ENCODE assay signal across 19 cellular contexts in the genomic region with DNA sequence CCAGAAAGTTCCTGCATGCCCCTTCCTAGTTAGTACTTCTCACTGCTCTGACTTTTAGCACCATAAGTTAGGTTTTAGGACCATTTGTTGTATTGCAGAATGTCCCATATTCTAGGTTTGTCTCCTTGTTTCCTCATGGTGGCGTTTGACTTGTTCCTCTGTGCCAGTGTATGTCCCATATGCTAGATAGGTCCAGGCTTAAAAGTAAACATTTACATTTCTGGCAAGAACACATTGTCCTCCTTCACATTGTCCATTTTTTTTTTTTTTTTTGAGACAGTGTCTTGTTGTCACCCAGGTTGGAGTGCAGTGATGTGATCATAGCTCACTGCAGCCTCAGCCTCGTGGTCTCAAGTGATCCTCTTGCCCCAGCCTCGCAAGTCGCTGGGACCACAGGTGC. TPM values are rescaled to one million over a fixed set of nuclear protein-coding genes. Genes with fewer than 3 reads are reported as not detected.
DNase-seq lines count a peak whose midpoint lies in the region; ATAC-seq, FAIRE-seq and TF ChIP-seq lines count a peak whose summit lies in the region.
"Had no signal": no experiment of that assay in that cellular context is flagged by ENCODE, and none has a peak within 500 bp of the region (broad histone marks: within the 10 kb centered on the region; RNA-seq: fewer than 3 reads in every experiment).

No MANE protein-coding gene starts in this region.

- H3K9me3 Mint-ChIP-seq in endodermal cell (no peaks in the 10 kb centered on the region), progenitor cell of endocrine pancreas (ENCODE audit: low read depth) (no peaks in the 10 kb centered on the region)
- no peaks in the 10 kb centered on the region for H3K9me3 Mint-ChIP-seq in stimulated activated effector memory CD8-positive, alpha-beta T cell treated with anti-CD3 and anti-CD28 coated beads, Interleukin-12 subunit alpha, Interleukin-12 subunit beta, amount 100 ng/mL, for 72 hours
- H3K9me3 Mint-ChIP-seq: CD14-positive monocyte; CD4-positive, alpha-beta memory T cell; IgD-negative memory B cell had no signal

- 95% methylated on average over 4 of the region's 4 CpGs for WGBS in endodermal cell (ENCODE audit: insufficient coverage in 1 of 2, insufficient read length in 1 of 2), 2 experiments
- 96 to 99% methylated on average over 4 of the region's 4 CpGs for WGBS in lower leg skin, 2 donors

- peak overlapping the region; percentile 35 for H3K27ac Mint-ChIP-seq in endodermal cell
- peak overlapping the region; percentile 78 for H3K27ac Mint-ChIP-seq in progenitor cell of endocrine pancreas
- no peak overlapping the region for H3K27ac Mint-ChIP-seq in stimulated activated effector memory CD8-positive, alpha-beta T cell treated with anti-CD3 and anti-CD28 coated beads, Interleukin-12 subunit alpha, Interleukin-12 subunit beta, amount 100 ng/mL, for 72 hours

- H3K4me3 Mint-ChIP-seq in endodermal cell, result no peak overlapping the region
- no peak overlapping the region for H3K4me3 Mint-ChIP-seq in progenitor cell of endocrine pancreas (ENCODE audit: low read depth)
- no peak overlapping the region for H3K4me3 Mint-ChIP-seq in stimulated activated effector memory CD8-positive, alpha-beta T cell treated with anti-CD3 and anti-CD28 coated beads, Interleukin-12 subunit alpha, Interleukin-12 subunit beta, amount 100 ng/mL, for 72 hours
- H3K4me3 Mint-ChIP-seq: CD14-positive monocyte; CD4-positive, alpha-beta memory T cell; IgD-negative memory B cell had no signal

- H3K9ac ChIP-seq in endodermal cell (ENCODE audit: extremely low read depth, low read length, poor library complexity, severe bottlenecking), result no peak overlapping the region

- DNase-seq in GM12891 (ENCODE audit: insufficient read length, low spot score), result no peak
- DNase-seq in endodermal cell, result no peak
- no peak for DNase-seq in progenitor cell of endocrine pancreas (ENCODE audit: low spot score, unreplicated experiment)
- no peak for DNase-seq in lower leg skin (ENCODE audit: low spot score in 2 of 2)
- no peak for DNase-seq in stimulated activated effector memory CD8-positive, alpha-beta T cell treated with anti-CD3 and anti-CD28 coated beads, Interleukin-12 subunit alpha, Interleukin-12 subunit beta, amount 100 ng/mL, for 72 hours (ENCODE audit: low spot score in 2 of 2)
- DNase-seq: AML-193; CD4-positive, alpha-beta memory T cell; DMS153; DMS79; GDM1; GOT3; H7 had no signal

- TF ChIP-seq CTCF in 22Rv1 (IDR thresholded peaks at IDR 0.05), result peak; percentile 19; the same call in 1 of the 2 replicates
- TF ChIP-seq CTCF in endodermal cell (conservative IDR thresholded peaks at IDR 0.05), result no peak
- no peak for TF ChIP-seq CTCF in progenitor cell of endocrine pancreas (IDR thresholded peaks at IDR 0.05; ENCODE audit: unreplicated experiment)
- TF ChIP-seq CTCF in lower leg skin (IDR thresholded peaks at IDR 0.05), result no peak

- H3K36me3 Mint-ChIP-seq in endodermal cell (ENCODE audit: low read depth) (peaks cover 54% of the 10 kb centered on the region), progenitor cell of endocrine pancreas (ENCODE audit: insufficient read depth) (peaks cover 20% of the 10 kb centered on the region)
- H3K36me3 Mint-ChIP-seq in stimulated activated effector memory CD8-positive, alpha-beta T cell treated with anti-CD3 and anti-CD28 coated beads, Interleukin-12 subunit alpha, Interleukin-12 subunit beta, amount 100 ng/mL, for 72 hours, result peaks cover 83% of the 10 kb centered on the region

- peak; percentile 52 for FAIRE-seq in GM12891 (lab: Jason Lieb, UNC)
- FAIRE-seq: A549, HepG2 had no signal

- TF ChIP-seq POLR2A in GM12891 (IDR thresholded peaks at IDR 0.05; ENCODE audit: low read depth, low read length), result no peak
- TF ChIP-seq POLR2A in lower leg skin (IDR thresholded peaks at IDR 0.05), result no peak

- no peaks in the 10 kb centered on the region for H3K27me3 Mint-ChIP-seq in endodermal cell (ENCODE audit: insufficient read depth)
- no peaks in the 10 kb centered on the region for H3K27me3 Mint-ChIP-seq in progenitor cell of endocrine pancreas
- H3K27me3 Mint-ChIP-seq: CD4-positive, alpha-beta memory T cell; IgD-negative memory B cell had no signal

- intact Hi-C loops in lower leg skin (cut with DNase I; ENCODE audit: low total_unique reads), result no loop called here

- H3K4me1 Mint-ChIP-seq in endodermal cell (no peaks in the 10 kb centered on the region), progenitor cell of endocrine pancreas (ENCODE audit: low read depth) (no peaks in the 10 kb centered on the region)
- H3K4me1 Mint-ChIP-seq in stimulated activated effector memory CD8-positive, alpha-beta T cell treated with anti-CD3 and anti-CD28 coated beads, Interleukin-12 subunit alpha, Interleukin-12 subunit beta, amount 100 ng/mL, for 72 hours, result no peaks in the 10 kb centered on the region
- H3K4me1 Mint-ChIP-seq: CD14-positive monocyte had no signal

- H3K27ac ChIP-seq in 22Rv1, result peak overlapping the region; percentile 42
- H3K27ac ChIP-seq in endodermal cell (ENCODE audit: low read depth, low read length), result no peak overlapping the region
- H3K27ac ChIP-seq: A549 had no signal

- H3K4me3 ChIP-seq in endodermal cell (ENCODE audit: low read length) (no peak overlapping the region), lower leg skin (ENCODE audit: low read depth, poor library complexity, severe bottlenecking) (no peak overlapping the region)
- H3K4me3 ChIP-seq: A549 had no signal

- H3K36me3 ChIP-seq in endodermal cell (ENCODE audit: control insufficient read depth, insufficient read depth, low read length), result peaks cover 65% of the 10 kb centered on the region

- H3K27me3 ChIP-seq in endodermal cell (ENCODE audit: control insufficient read depth, insufficient read depth, low read length, poor library complexity, severe bottlenecking), result no peaks in the 10 kb centered on the region

- ATAC-seq in stimulated activated effector memory CD8-positive, alpha-beta T cell treated with anti-CD3 and anti-CD28 coated beads, Interleukin-12 subunit alpha, Interleukin-12 subunit beta, amount 100 ng/mL, for 72 hours, result no peak
- no peak for ATAC-seq in GM18520 (IDR thresholded peaks at IDR 0.05; ENCODE audit: unreplicated experiment)
- ATAC-seq: A549, HCT116, HepG2 had no signal

- no peaks in the 10 kb centered on the region for H3K9me3 ChIP-seq in endodermal cell (ENCODE audit: control insufficient read depth, low read length)
- H3K9me3 ChIP-seq: A549 had no signal

- H3K4me1 ChIP-seq in endodermal cell (ENCODE audit: control insufficient read depth, insufficient read depth, low read length), result no peaks in the 10 kb centered on the region
- H3K4me1 ChIP-seq: A549 had no signal

TF ChIP-seq in GM12891, 5 proteins besides CTCF, POLR2A, EP300 and RAD21:
- TF ChIP-seq POLR2AphosphoS5 (IDR thresholded peaks at IDR 0.05; ENCODE audit: low read depth, low read length) (no peak), POU2F2 (IDR thresholded peaks at IDR 0.05; ENCODE audit: low read depth, low read length) (no peak), TAF1 (IDR thresholded peaks at IDR 0.05; ENCODE audit: low read depth, low read length) (no peak), SPI1 (IDR thresholded peaks at IDR 0.05; ENCODE audit: low read depth, low read length) (no peak), PAX5 (IDR thresholded peaks at IDR 0.05; ENCODE audit: insufficient read depth, low read length, severe bottlenecking) (no peak)

RNA-seq across cellular contexts. Expression of a gene that starts 15.4 kb away (rescaled TPM):
- 11.4 TPM for polyA plus RNA-seq in GM12891 (2012; ENCODE audit: low read depth, missing spikeins)
- 10 to 100 TPM; 30.2 to 34.3 TPM for total RNA-seq in endodermal cell
- polyA plus RNA-seq in endodermal cell (2013, experiment 1 of 2), result 30.9 TPM
- 27.1 TPM for polyA plus RNA-seq in endodermal cell (2013, experiment 2 of 2)
- total RNA-seq in progenitor cell of endocrine pancreas, result 36.1 and 36.2 TPM in 2 replicates
- total RNA-seq in lower leg skin, result 10 to 100 TPM in 3 of 4 donors, 1 to 10 TPM in 1; 5.0 to 14.8 (median 12.8) TPM

RNA-seq across cellular contexts. Expression of a gene that starts 15.8 kb away (rescaled TPM):
- 9.4 TPM for polyA plus RNA-seq in GM12891 (2012; ENCODE audit: low read depth, missing spikeins)
- 10 to 100 TPM; 15.5 to 15.7 TPM for total RNA-seq in endodermal cell
- polyA plus RNA-seq in endodermal cell (2013, experiment 1 of 2), result 13.1 TPM
- polyA plus RNA-seq in endodermal cell (2013, experiment 2 of 2), result 11.5 TPM
- total RNA-seq in progenitor cell of endocrine pancreas, result 14.7 and 18.0 TPM in 2 replicates
- 10 to 100 TPM; 12.5 to 34.7 (median 25.5) TPM for total RNA-seq in lower leg skin

RNA-seq across cellular contexts. Expression of a gene that starts 27.1 kb away (rescaled TPM):
- 28.1 TPM for polyA plus RNA-seq in GM12891 (2012; ENCODE audit: low read depth, missing spikeins)
- 10 to 100 TPM; 66.9 to 86.5 TPM for total RNA-seq in endodermal cell
- polyA plus RNA-seq in endodermal cell (2013, experiment 1 of 2), result 39.4 TPM
- polyA plus RNA-seq in endodermal cell (2013, experiment 2 of 2), result 25.4 TPM
- total RNA-seq in progenitor cell of endocrine pancreas, result 47.5 and 57.9 TPM in 2 replicates
- total RNA-seq in lower leg skin, result 10 to 100 TPM; 15.0 to 41.5 (median 32.3) TPM

RNA-seq across cellular contexts. Expression of a gene that starts 30.8 kb away (rescaled TPM):
- 14.4 TPM for polyA plus RNA-seq in GM12891 (2012; ENCODE audit: low read depth, missing spikeins)
- 10 to 100 TPM; 33.0 to 33.8 TPM for total RNA-seq in endodermal cell
- polyA plus RNA-seq in endodermal cell (2013, experiment 1 of 2), result 23.8 TPM
- polyA plus RNA-seq in endodermal cell (2013, experiment 2 of 2), result 22.5 TPM
- 38.4 and 42.2 TPM in 2 replicates for total RNA-seq in progenitor cell of endocrine pancreas
- total RNA-seq in lower leg skin, result 100 to 1,000 TPM in 1 of 4 donors, 10 to 100 TPM in 3; 66.5 to 104 (median 73.2) TPM
